In the genomic region with DNA sequence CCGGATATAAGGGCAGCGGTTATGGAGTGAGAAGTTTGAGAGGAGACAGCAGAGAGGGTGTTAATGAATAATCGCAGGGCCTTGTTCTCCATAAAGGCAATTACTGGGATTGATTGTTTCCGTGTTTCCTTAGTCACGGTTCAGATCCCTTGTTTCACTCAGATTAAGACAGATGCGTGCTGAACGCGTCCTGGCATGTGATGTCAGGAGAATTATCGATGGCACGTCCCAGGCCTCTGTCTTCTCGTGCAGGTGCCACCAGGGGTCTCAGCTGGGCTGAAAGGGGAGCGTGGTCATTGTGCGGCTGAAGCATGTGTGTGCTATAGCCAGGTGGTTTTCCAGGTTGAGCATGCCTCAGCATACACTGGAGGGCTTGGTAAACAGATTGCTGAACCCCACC, we compare ENCODE assay signal across 9 cellular contexts.
DNase-seq lines count a peak whose midpoint lies in the region; ATAC-seq and TF ChIP-seq lines count a peak whose summit lies in the region.
"Had no signal": no experiment of that assay in that cellular context is flagged by ENCODE, and none has a peak within 500 bp of the region (broad histone marks: within the 10 kb centered on the region; RNA-seq: fewer than 3 reads in every experiment).

No MANE protein-coding gene starts in this region.

- no peaks in the 10 kb centered on the region for H3K36me3 ChIP-seq in WERI-Rb-1

- peak; percentile 82 for TF ChIP-seq CTCF in WERI-Rb-1 (IDR thresholded peaks at IDR 0.05; ENCODE audit: low read depth, low read length)

- H3K27me3 ChIP-seq in WERI-Rb-1 (ENCODE audit: insufficient read depth, low read depth, severe bottlenecking): no peaks in the 10 kb centered on the region

- H3K27me3 Mint-ChIP-seq in stimulated activated memory B cell treated with anti-CD40 and anti-IgM and Interleukin-4, amounts not matched to agents 10 μg/mL and 1 μg/mL and 100 μg/mL, for 72 hours: peaks cover 18% of the 10 kb centered on the region

- DNase-seq in NCI-H2107 treated with DMSO at 0.1 percent for 48 hours (lab: John Stamatoyannopoulos, UW; ENCODE audit: unreplicated experiment) (peak; percentile 55), NCI-H2107 (lab: John Stamatoyannopoulos, UW) (no peak), HT-29 (ENCODE audit: low spot score) (peak; percentile 72), WERI-Rb-1 (peak; percentile 91), cardiac septum (ENCODE audit: low spot score) (no peak), head of caudate nucleus (no peak), NOMO-1 (lab: John Stamatoyannopoulos, UW; ENCODE audit: unreplicated experiment in 2 of 2) (no peak)

- peak overlapping the region; percentile 84 for H3K27ac Mint-ChIP-seq in stimulated activated memory B cell treated with anti-CD40 and anti-IgM and Interleukin-4, amounts not matched to agents 10 μg/mL and 1 μg/mL and 100 μg/mL, for 72 hours

- H3K4me1 Mint-ChIP-seq in stimulated activated memory B cell treated with anti-CD40 and anti-IgM and Interleukin-4, amounts not matched to agents 10 μg/mL and 1 μg/mL and 100 μg/mL, for 72 hours: peaks cover 77% of the 10 kb centered on the region

- ATAC-seq in stimulated activated memory B cell treated with anti-CD40 and anti-IgM and Interleukin-4, amounts not matched to agents 10 μg/mL and 1 μg/mL and 100 μg/mL, for 72 hours: peak; percentile 48

- peak overlapping the region; percentile 50 for H3K4me3 Mint-ChIP-seq in stimulated activated memory B cell treated with anti-CD40 and anti-IgM and Interleukin-4, amounts not matched to agents 10 μg/mL and 1 μg/mL and 100 μg/mL, for 72 hours

- H3K9me3 ChIP-seq in WERI-Rb-1 (ENCODE audit: severe bottlenecking): no peaks in the 10 kb centered on the region

- H3K36me3 Mint-ChIP-seq in stimulated activated memory B cell treated with anti-CD40 and anti-IgM and Interleukin-4, amounts not matched to agents 10 μg/mL and 1 μg/mL and 100 μg/mL, for 72 hours: peaks cover 21% of the 10 kb centered on the region

- no peak overlapping the region for H3K27ac ChIP-seq in WERI-Rb-1
- H3K27ac ChIP-seq: SK-N-MC had no signal

- no peak overlapping the region for H3K4me3 ChIP-seq in WERI-Rb-1 (ENCODE audit: low read depth, low read length)
- H3K4me3 ChIP-seq: SK-N-MC had no signal

- H3K9me3 Mint-ChIP-seq in stimulated activated memory B cell treated with anti-CD40 and anti-IgM and Interleukin-4, amounts not matched to agents 10 μg/mL and 1 μg/mL and 100 μg/mL, for 72 hours: no peaks in the 10 kb centered on the region

- intact Hi-C loops in cardiac septum (cut with DNase I): no loop called here
- intact Hi-C loops in head of caudate nucleus (cut with DNase I): no loop called here

Comparison
In these comparisons a context has a peak if more than half of its experiments do, and no peak if none do; other contexts are left out.
1. DNase-seq: peak in NCI-H2107 treated with DMSO at 0.1 percent for 48 hours (single experiment), HT-29 (single experiment) and WERI-Rb-1 (single experiment); none in NCI-H2107 (single experiment), cardiac septum (single experiment), head of caudate nucleus (0 of 42) and NOMO-1 (0 of 2).